In the genomic region with DNA sequence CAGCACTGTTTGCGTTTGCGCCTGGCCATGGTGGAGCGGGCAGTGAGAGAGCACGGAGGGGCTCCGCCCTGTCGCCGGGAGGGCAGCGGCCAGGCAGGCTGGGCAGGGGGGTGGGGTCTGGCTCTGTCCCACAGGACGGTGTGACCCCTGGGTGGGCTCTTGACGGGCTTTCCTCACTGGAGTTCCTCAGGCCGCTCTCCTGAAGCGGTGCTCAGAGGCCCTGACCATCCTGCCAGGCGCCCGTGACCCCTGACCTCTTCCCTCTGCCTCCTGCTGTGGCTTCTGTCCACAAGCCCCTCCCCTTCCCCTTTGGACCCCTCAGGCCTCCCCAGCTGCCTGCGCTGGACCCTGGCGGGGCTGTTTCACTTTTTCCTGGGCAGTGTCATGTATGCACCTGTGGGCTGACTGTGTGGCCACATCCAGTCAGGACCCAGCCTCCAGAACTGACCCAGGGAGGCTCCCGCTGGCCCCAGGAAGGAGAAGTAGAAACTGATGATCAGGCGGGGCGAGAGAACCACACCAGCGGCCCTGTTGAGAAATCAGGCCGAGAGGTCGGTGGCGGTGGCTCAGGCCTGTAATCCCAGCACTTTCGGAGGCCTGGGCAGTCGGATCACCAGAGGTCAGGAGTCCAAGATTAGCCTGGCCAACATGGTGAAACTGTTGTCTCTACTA, we compare ENCODE assay signal across 8 cellular contexts. TPM values are rescaled to one million over a fixed set of nuclear protein-coding genes. Genes with fewer than 3 reads are reported as not detected.
DNase-seq lines count a peak whose midpoint lies in the region; ATAC-seq lines count a peak whose summit lies in the region.

No MANE protein-coding gene starts in this region.

- peaks cover 13% of the 10 kb centered on the region for H3K4me1 ChIP-seq in skeletal muscle satellite cell (ENCODE audit: control insufficient read depth, insufficient read depth, low read length)

- H3K27ac Mint-ChIP-seq in activated CD4-positive, alpha-beta memory T cell treated with anti-CD3 and anti-CD28 coated beads, Interleukin-2, amount 10 ng/mL, durations not matched to agents 7 days and 5 days = peak overlapping the region; percentile 54

- peaks cover 36% of the 10 kb centered on the region for H3K36me3 Mint-ChIP-seq in activated CD4-positive, alpha-beta memory T cell treated with anti-CD3 and anti-CD28 coated beads, Interleukin-2, amount 10 ng/mL, durations not matched to agents 7 days and 5 days (ENCODE audit: low read depth)

- POLR2A ChIA-PET in activated CD4-positive, alpha-beta memory T cell treated with anti-CD3 and anti-CD28 coated beads, Interleukin-2, amount 10 ng/mL, durations not matched to agents 7 days and 5 days (lab: Charles Lee) = interaction anchor here (1.2 to 3.9 kb wide), 5 partner anchors 9 to 163 kb away, joined by 3 to 33 read pairs (median 7); a partner anchor contains a TSS

- DNase-seq in activated CD4-positive, alpha-beta memory T cell treated with anti-CD3 and anti-CD28 coated beads, Interleukin-2, amount 10 ng/mL, durations not matched to agents 7 days and 5 days = no peak
- DNase-seq in left ventricle myocardium superior = peak; percentile 64
- DNase-seq in NCI-H226 = no peak
- no peak for DNase-seq in germinal center (ENCODE audit: low spot score)

- H3K9ac ChIP-seq in skeletal muscle satellite cell (ENCODE audit: low read depth, low read length) = peak overlapping the region; percentile 87

- CTCF ChIA-PET in activated CD4-positive, alpha-beta memory T cell treated with anti-CD3 and anti-CD28 coated beads, Interleukin-2, amount 10 ng/mL, durations not matched to agents 7 days and 5 days (lab: Charles Lee) = interaction anchor here (0.9 kb wide), 1 partner anchor 12 kb away, joined by 3 read pairs; no protein-coding TSS in a partner anchor

- peak overlapping the region; percentile 98 for H3K4me2 ChIP-seq in skeletal muscle satellite cell (ENCODE audit: low read length)

- peak overlapping the region; percentile 99 for H3K4me3 ChIP-seq in skeletal muscle satellite cell (ENCODE audit: low read length)

- H3K36me3 ChIP-seq in skeletal muscle satellite cell (ENCODE audit: insufficient read depth, low read length) = peaks cover 39% of the 10 kb centered on the region

- H3K9me3 ChIP-seq in skeletal muscle satellite cell (replicated peaks; ENCODE audit: low read length) = no peaks in the 10 kb centered on the region

- H3K4me3 Mint-ChIP-seq in activated CD4-positive, alpha-beta memory T cell treated with anti-CD3 and anti-CD28 coated beads, Interleukin-2, amount 10 ng/mL, durations not matched to agents 7 days and 5 days = peak overlapping the region; percentile 82

- H3K9me3 Mint-ChIP-seq in activated CD4-positive, alpha-beta memory T cell treated with anti-CD3 and anti-CD28 coated beads, Interleukin-2, amount 10 ng/mL, durations not matched to agents 7 days and 5 days = no peaks in the 10 kb centered on the region

- intact Hi-C loops in left ventricle myocardium superior (cut with micrococcal nuclease) = loop anchor here (10.0 kb wide), 1 partner anchor 141 kb away; no protein-coding TSS in a partner anchor

- H3K27me3 ChIP-seq in skeletal muscle satellite cell (ENCODE audit: control insufficient read depth, insufficient read depth, low read length) = no peaks in the 10 kb centered on the region

- ATAC-seq in HG03432 (IDR thresholded peaks at IDR 0.05; ENCODE audit: unreplicated experiment) = peak; percentile 4
- peak; percentile 2 for ATAC-seq in left ventricle myocardium superior
- ATAC-seq in HG02798 (IDR thresholded peaks at IDR 0.05; ENCODE audit: poor library complexity, unreplicated experiment) = no peak
- ATAC-seq in GM19463 (IDR thresholded peaks at IDR 0.05; ENCODE audit: unreplicated experiment) = no peak

- no peaks in the 10 kb centered on the region for H3K27me3 Mint-ChIP-seq in activated CD4-positive, alpha-beta memory T cell treated with anti-CD3 and anti-CD28 coated beads, Interleukin-2, amount 10 ng/mL, durations not matched to agents 7 days and 5 days

- H3K4me1 Mint-ChIP-seq in activated CD4-positive, alpha-beta memory T cell treated with anti-CD3 and anti-CD28 coated beads, Interleukin-2, amount 10 ng/mL, durations not matched to agents 7 days and 5 days = peaks cover 30% of the 10 kb centered on the region

RNA-seq across cellular contexts. Expression of a gene that starts 1.2 kb away (rescaled TPM):
- total RNA-seq in activated CD4-positive, alpha-beta memory T cell treated with anti-CD3 and anti-CD28 coated beads, Interleukin-2, amount 10 ng/mL, durations not matched to agents 7 days and 5 days = 10 to 100 TPM; 71.1 to 73.4 TPM
- total RNA-seq in left ventricle myocardium superior = 21.0 TPM
- 35.7 and 36.9 TPM in 2 replicates for total RNA-seq in skeletal muscle satellite cell (2012; rRNA removed)

RNA-seq across cellular contexts. Expression of a gene that starts 9.6 kb away (rescaled TPM):
- total RNA-seq in activated CD4-positive, alpha-beta memory T cell treated with anti-CD3 and anti-CD28 coated beads, Interleukin-2, amount 10 ng/mL, durations not matched to agents 7 days and 5 days = 10 to 100 TPM; 14.9 to 15.8 TPM
- 11.1 TPM for total RNA-seq in left ventricle myocardium superior
- total RNA-seq in skeletal muscle satellite cell (2012; rRNA removed) = 19.7 and 21.3 TPM in 2 replicates

RNA-seq across cellular contexts. Expression of a gene that starts 11.0 kb away (rescaled TPM):
- total RNA-seq in activated CD4-positive, alpha-beta memory T cell treated with anti-CD3 and anti-CD28 coated beads, Interleukin-2, amount 10 ng/mL, durations not matched to agents 7 days and 5 days = not detected
- total RNA-seq in left ventricle myocardium superior = 2.9 TPM
- 2.8 and 4.1 TPM in 2 replicates for total RNA-seq in skeletal muscle satellite cell (2012; rRNA removed)

RNA-seq across cellular contexts. Expression of a gene that starts 55.8 kb away (rescaled TPM):
- 1 to 10 TPM; 6.0 to 6.2 TPM for total RNA-seq in activated CD4-positive, alpha-beta memory T cell treated with anti-CD3 and anti-CD28 coated beads, Interleukin-2, amount 10 ng/mL, durations not matched to agents 7 days and 5 days
- total RNA-seq in left ventricle myocardium superior = 6.1 TPM
- 14.9 and 17.2 TPM in 2 replicates for total RNA-seq in skeletal muscle satellite cell (2012; rRNA removed)

Comparison
In these comparisons a context has a peak if more than half of its experiments do, and no peak if none do; other contexts are left out.
1. ATAC-seq: peak in HG03432 (single experiment) and left ventricle myocardium superior (single experiment); none in HG02798 (single experiment) and GM19463 (single experiment).